18 cellular contexts compared by ENCODE assay signal in the genomic region with DNA sequence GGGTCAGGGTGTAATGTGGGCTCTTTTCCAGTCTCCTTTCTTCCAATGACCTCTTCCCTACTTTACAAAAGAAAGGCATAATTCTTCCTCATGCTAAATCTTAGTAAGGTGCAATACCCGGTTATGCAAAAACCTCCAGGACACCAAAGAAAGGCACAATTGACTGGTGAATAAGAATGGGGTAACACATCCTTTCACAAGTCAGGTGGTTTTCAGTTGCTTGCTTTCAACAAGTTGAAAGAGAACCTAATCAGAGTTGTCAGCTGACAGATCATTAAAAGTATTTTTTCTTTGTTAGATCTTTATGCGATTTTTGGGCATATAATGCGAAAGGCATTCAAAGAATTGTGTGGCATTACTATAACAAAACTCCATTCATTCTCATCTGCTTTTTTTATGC. TPM values are rescaled to one million over a fixed set of nuclear protein-coding genes. Genes with fewer than 3 reads are reported as not detected.
DNase-seq lines count a peak whose midpoint lies in the region; ATAC-seq, FAIRE-seq and TF ChIP-seq lines count a peak whose summit lies in the region.
"Had no signal": no experiment of that assay in that cellular context is flagged by ENCODE, and none has a peak within 500 bp of the region (broad histone marks: within the 10 kb centered on the region; RNA-seq: fewer than 3 reads in every experiment).

No MANE protein-coding gene starts in this region.

- H3K27me3 ChIP-seq in CD4-positive, CD25-positive, alpha-beta regulatory T cell (ENCODE audit: control insufficient read depth, insufficient read depth, low read length), result no peaks in the 10 kb centered on the region
- H3K27me3 ChIP-seq in H7 (ENCODE audit: control insufficient read depth, insufficient read depth, low read length) (no peaks in the 10 kb centered on the region), astrocyte (ENCODE audit: insufficient read depth, low read length) (no peaks in the 10 kb centered on the region)
- H3K27me3 ChIP-seq: pancreas had no signal

- peak overlapping the region in 3 of 4 donors; percentile 7 to 99 (median 48) for H3K4me3 Mint-ChIP-seq in CD4-positive, CD25-positive, alpha-beta regulatory T cell
- H3K4me3 Mint-ChIP-seq in astrocyte (ENCODE audit: unreplicated experiment), result no peak overlapping the region

- peaks cover 32% of the 10 kb centered on the region for H3K79me2 ChIP-seq in astrocyte (ENCODE audit: insufficient read depth, low read length)

- no peak for DNase-seq in CD4-positive, CD25-positive, alpha-beta regulatory T cell
- DNase-seq in H7, result peak; percentile 61
- peak; percentile 14 for DNase-seq in astrocyte (ENCODE audit: low read depth)
- peak; percentile 28 for DNase-seq in iPS-NIHi7 (ENCODE audit: extremely low spot score)
- no peak for DNase-seq in Ammon's horn (ENCODE audit: low spot score)
- DNase-seq in stimulated activated CD4-positive, alpha-beta T cell treated with anti-CD3 and anti-CD28 coated beads, Interleukin-15, amount 100 ng/mL, for 24 hours, result no peak
- DNase-seq: central memory CD4-positive, alpha-beta T cell; COR-L47; GDM1; hippocampal formation; left ventricle myocardium inferior; pancreas had no signal

- no peaks in the 10 kb centered on the region for H3K9me3 Mint-ChIP-seq in CD4-positive, CD25-positive, alpha-beta regulatory T cell
- H3K9me3 Mint-ChIP-seq in astrocyte (ENCODE audit: unreplicated experiment), result peaks cover 3% of the 10 kb centered on the region

- no peak overlapping the region for H3K4me3 ChIP-seq in CD4-positive, CD25-positive, alpha-beta regulatory T cell (ENCODE audit: low read depth, low read length)
- no peak overlapping the region for H3K4me3 ChIP-seq in H7 (ENCODE audit: insufficient read depth, low read depth, low read length)
- H3K4me3 ChIP-seq in astrocyte (ENCODE audit: insufficient read depth, low read depth, low read length), result no peak overlapping the region
- H3K4me3 ChIP-seq: left ventricle myocardium inferior, pancreas, skin epidermis had no signal

- peaks cover 28% of the 10 kb centered on the region for H3K4me1 ChIP-seq in CD4-positive, CD25-positive, alpha-beta regulatory T cell (ENCODE audit: control insufficient read depth, insufficient read depth, low read length, poor library complexity, severe bottlenecking)
- H3K4me1 ChIP-seq in astrocyte (ENCODE audit: insufficient read depth, low read length), result no peaks in the 10 kb centered on the region

- FAIRE-seq in astrocyte (lab: Jason Lieb, UNC), result no peak
- FAIRE-seq: GM12891, TTC549 had no signal

- ATAC-seq in CD4-positive, CD25-positive, alpha-beta regulatory T cell (ENCODE audit: low read depth in 2 of 2), result no peak
- ATAC-seq in HG03097 (IDR thresholded peaks at IDR 0.05; ENCODE audit: low FRiP score, unreplicated experiment) (no peak), GM18505 (IDR thresholded peaks at IDR 0.05; ENCODE audit: unreplicated experiment) (no peak)
- ATAC-seq: pancreas had no signal

- H3K4me2 ChIP-seq in astrocyte (ENCODE audit: low read length), result no peak overlapping the region
- H3K4me2 ChIP-seq: KMS-11 had no signal

- H3K9me3 ChIP-seq in CD4-positive, CD25-positive, alpha-beta regulatory T cell (ENCODE audit: control insufficient read depth in 2 of 2, low read length in 2 of 2), result no peaks in the 10 kb centered on the region
- no peaks in the 10 kb centered on the region for H3K9me3 ChIP-seq in astrocyte (ENCODE audit: insufficient read depth, low read depth, low read length)
- H3K9me3 ChIP-seq: pancreas had no signal

- no peaks in the 10 kb centered on the region for H3K36me3 ChIP-seq in CD4-positive, CD25-positive, alpha-beta regulatory T cell (ENCODE audit: control insufficient read depth, insufficient read depth, low read length)
- H3K36me3 ChIP-seq in H7 (replicated peaks; ENCODE audit: control insufficient read depth, insufficient read depth, low read length) (no peaks in the 10 kb centered on the region), astrocyte (ENCODE audit: insufficient read depth, low read length) (no peaks in the 10 kb centered on the region)
- H3K36me3 ChIP-seq: left ventricle myocardium inferior, pancreas had no signal

- peaks cover 26% of the 10 kb centered on the region for H4K20me1 ChIP-seq in astrocyte (ENCODE audit: insufficient read depth, low read length)

- H3K4me1 Mint-ChIP-seq in CD4-positive, CD25-positive, alpha-beta regulatory T cell, result peaks cover 19 to 44% (median 30%) of the 10 kb centered on the region in 4 donors
- peaks cover 2% of the 10 kb centered on the region for H3K4me1 Mint-ChIP-seq in astrocyte (ENCODE audit: low read depth, unreplicated experiment)

- no peak overlapping the region for H3K27ac ChIP-seq in CD4-positive, CD25-positive, alpha-beta regulatory T cell (ENCODE audit: insufficient read depth, low read length, poor library complexity, severe bottlenecking)
- no peak overlapping the region for H3K27ac ChIP-seq in astrocyte (ENCODE audit: low read depth, low read length)
- H3K27ac ChIP-seq: KMS-11, left ventricle myocardium inferior, pancreas, skin epidermis had no signal

- peak overlapping the region in 2 of 3 donors; percentile 3 to 65 for H3K27ac Mint-ChIP-seq in CD4-positive, CD25-positive, alpha-beta regulatory T cell
- H3K27ac Mint-ChIP-seq in astrocyte (ENCODE audit: unreplicated experiment), result no peak overlapping the region

- peaks cover 16% of the 10 kb centered on the region for H3K27me3 Mint-ChIP-seq in CD4-positive, CD25-positive, alpha-beta regulatory T cell
- H3K27me3 Mint-ChIP-seq in astrocyte (ENCODE audit: low read depth, unreplicated experiment), result no peaks in the 10 kb centered on the region

- H3K9ac ChIP-seq in astrocyte (ENCODE audit: low read length), result no peak overlapping the region
- H3K9ac ChIP-seq: KMS-11 had no signal

- no peaks in the 10 kb centered on the region for H3K36me3 Mint-ChIP-seq in CD4-positive, CD25-positive, alpha-beta regulatory T cell
- H3K36me3 Mint-ChIP-seq in astrocyte (ENCODE audit: low read depth, unreplicated experiment), result peaks cover 1% of the 10 kb centered on the region

- no peak for TF ChIP-seq CTCF in astrocyte (IDR thresholded peaks at IDR 0.05; ENCODE audit: insufficient read depth, low read depth, low read length)

- no peak overlapping the region for H2AFZ ChIP-seq in astrocyte (ENCODE audit: low read depth, low read length)

- no peak for TF ChIP-seq POLR2A in GM18505 (IDR thresholded peaks at IDR 0.05; ENCODE audit: borderline replicate concordance, extremely low read depth, insufficient read depth, insufficient read length)

RNA-seq across cellular contexts. Expression of a gene that starts 1.3 kb away (rescaled TPM):
- total RNA-seq in CD4-positive, CD25-positive, alpha-beta regulatory T cell, result 64.7 TPM
- polyA plus RNA-seq in CD4-positive, CD25-positive, alpha-beta regulatory T cell, result 10 to 100 TPM in 3 of 4 donors, 1 to 10 TPM in 1; 9.1 to 11.8 (median 11.6) TPM
- 12.3 and 22.5 TPM in 2 replicates for total RNA-seq in H7 (2014; rRNA removed; shearing (Covaris generic))
- total RNA-seq in astrocyte, result 39.8 and 41.7 TPM in 2 replicates

Comparison
In these comparisons a context has a peak if more than half of its experiments do, and no peak if none do; other contexts are left out.
1. DNase-seq: peak in H7 (single experiment), astrocyte (single experiment) and iPS-NIHi7 (single experiment); none in CD4-positive, CD25-positive, alpha-beta regulatory T cell (0 of 3), Ammon's horn (single experiment) and stimulated activated CD4-positive, alpha-beta T cell treated with anti-CD3 and anti-CD28 coated beads, Interleukin-15, amount 100 ng/mL, for 24 hours (single experiment).